In the genomic region with DNA sequence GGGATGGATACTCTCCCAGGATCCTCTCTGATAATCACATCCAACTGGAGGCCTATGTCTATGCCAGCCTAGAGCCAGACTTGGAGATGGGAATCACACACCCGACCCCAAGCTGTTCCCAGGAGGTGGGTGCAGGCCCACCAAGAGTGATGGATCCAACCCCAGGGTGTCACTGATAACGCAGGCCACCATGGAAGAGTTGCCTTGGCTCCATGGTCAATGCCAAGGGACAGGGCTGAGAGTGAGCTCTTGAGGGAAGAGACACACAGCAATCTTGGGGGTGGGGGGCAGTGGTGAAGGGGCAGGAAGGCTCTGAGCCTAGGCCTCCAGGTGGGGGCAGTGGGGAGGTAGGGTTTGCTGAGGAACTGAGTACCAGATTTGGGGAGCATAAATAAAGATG, we compare ENCODE assay signal across 16 cellular contexts.
"Had no signal": no experiment of that assay in that cellular context is flagged by ENCODE, and none has a peak within 500 bp of the region (broad histone marks: within the 10 kb centered on the region; RNA-seq: fewer than 3 reads in every experiment).

No MANE protein-coding gene starts in this region.

- DNase-seq: activated CD4-positive, alpha-beta T cell treated with anti-CD3 and anti-CD28 coated beads, Interleukin-2, amount 10 ng/mL, durations not matched to agents 7 days and 5 days; activated CD4-positive, CD25-positive, alpha-beta regulatory T cell; activated T-cell treated with anti-CD3 and anti-CD28 coated beads, Interleukin-2, amount 50 U/mL, for 24 hours; amniotic stem cell; effector CD8-positive, alpha-beta T cell; gastrocnemius medialis; left cardiac atrium; lower lobe of right lung; pancreas; SW 1271 had no signal

- H3K27me3 ChIP-seq: gastrocnemius medialis, heart left ventricle, neural progenitor cell, pancreas, tibial nerve had no signal

- H3K4me1 ChIP-seq: gastrocnemius medialis, lower lobe of right lung, neural progenitor cell, pancreas had no signal

- ATAC-seq: activated naive CD4-positive, alpha-beta T cell treated with anti-CD3 and anti-CD28 coated beads, Interleukin-2, amount 50 U/mL, for 72 hours; gastrocnemius medialis; heart left ventricle; lower lobe of right lung; pancreas; stimulated activated memory B cell treated with anti-CD40 and anti-IgM and Interleukin-4, amounts not matched to agents 10 μg/mL and 1 μg/mL and 100 μg/mL, for 72 hours had no signal

- H3K9me3 ChIP-seq: gastrocnemius medialis, heart left ventricle, lower lobe of right lung, pancreas, tibial nerve had no signal

- H3K9ac ChIP-seq: neural progenitor cell had no signal

- H3K36me3 ChIP-seq: gastrocnemius medialis, neural progenitor cell, pancreas had no signal

- H3K4me2 ChIP-seq: neural progenitor cell had no signal

- H3K4me3 ChIP-seq: gastrocnemius medialis, heart left ventricle, lower lobe of right lung, neural progenitor cell, pancreas, tibial nerve had no signal

- H2AFZ ChIP-seq: neural progenitor cell had no signal

- H3K27ac ChIP-seq: epithelial cell of prostate, gastrocnemius medialis, heart left ventricle, lower lobe of right lung, neural progenitor cell, pancreas, tibial nerve had no signal
